ENCODE assay signal across 8 cellular contexts in genomic region chr3:354433-354832, GRCh38.
A peak's percentile ranks its signal among the peaks of the same experiment; 100 is the strongest.
DNase-seq lines count a peak whose midpoint lies in the region; ATAC-seq, FAIRE-seq and TF ChIP-seq lines count a peak whose summit lies in the region.

No MANE protein-coding gene starts in this region.

- TF ChIP-seq CTCF in D721Med (IDR thresholded peaks at IDR 0.05; ENCODE audit: insufficient read depth, missing control alignments), result peak; percentile 72

- no peaks in the 10 kb centered on the region for H3K4me1 Mint-ChIP-seq in activated T-helper 1 cell treated with anti-CD3 and anti-CD28 coated beads, Interleukin-12 subunit alpha, Interleukin-12 subunit beta, Interleukin-2, Interleukin-4 antibody, amounts not matched to agents 30 ng/mL and 10 ng/mL and 1 ng/mL, durations not matched to agents 14 hours and 24 hours and 36 hours (ENCODE audit: low read depth)
- H3K4me1 Mint-ChIP-seq in stimulated activated memory B cell treated with anti-CD40 and anti-IgM and Interleukin-4, amounts not matched to agents 10 μg/mL and 1 μg/mL and 100 μg/mL, for 72 hours, result peaks cover 13% of the 10 kb centered on the region

- H3K9me3 Mint-ChIP-seq in activated T-helper 1 cell treated with anti-CD3 and anti-CD28 coated beads, Interleukin-12 subunit alpha, Interleukin-12 subunit beta, Interleukin-2, Interleukin-4 antibody, amounts not matched to agents 30 ng/mL and 10 ng/mL and 1 ng/mL, durations not matched to agents 14 hours and 24 hours and 36 hours, result peaks cover under 1% of the 10 kb centered on the region
- no peaks in the 10 kb centered on the region for H3K9me3 Mint-ChIP-seq in stimulated activated memory B cell treated with anti-CD40 and anti-IgM and Interleukin-4, amounts not matched to agents 10 μg/mL and 1 μg/mL and 100 μg/mL, for 72 hours

- FAIRE-seq in D721Med (lab: Jason Lieb, UNC), result no peak

- ATAC-seq in GM18870 (IDR thresholded peaks at IDR 0.05; ENCODE audit: unreplicated experiment), result peak; percentile 54
- ATAC-seq in HG03097 (IDR thresholded peaks at IDR 0.05; ENCODE audit: low FRiP score, unreplicated experiment), result peak; percentile 67
- ATAC-seq in stimulated activated memory B cell treated with anti-CD40 and anti-IgM and Interleukin-4, amounts not matched to agents 10 μg/mL and 1 μg/mL and 100 μg/mL, for 72 hours, result peak; percentile 51
- ATAC-seq in HG02759 (IDR thresholded peaks at IDR 0.05; ENCODE audit: unreplicated experiment), result no peak

- no peak overlapping the region for H3K4me3 Mint-ChIP-seq in activated T-helper 1 cell treated with anti-CD3 and anti-CD28 coated beads, Interleukin-12 subunit alpha, Interleukin-12 subunit beta, Interleukin-2, Interleukin-4 antibody, amounts not matched to agents 30 ng/mL and 10 ng/mL and 1 ng/mL, durations not matched to agents 14 hours and 24 hours and 36 hours
- no peak overlapping the region for H3K4me3 Mint-ChIP-seq in stimulated activated memory B cell treated with anti-CD40 and anti-IgM and Interleukin-4, amounts not matched to agents 10 μg/mL and 1 μg/mL and 100 μg/mL, for 72 hours

- no peaks in the 10 kb centered on the region for H3K27me3 Mint-ChIP-seq in activated T-helper 1 cell treated with anti-CD3 and anti-CD28 coated beads, Interleukin-12 subunit alpha, Interleukin-12 subunit beta, Interleukin-2, Interleukin-4 antibody, amounts not matched to agents 30 ng/mL and 10 ng/mL and 1 ng/mL, durations not matched to agents 14 hours and 24 hours and 36 hours (ENCODE audit: insufficient read depth)
- H3K27me3 Mint-ChIP-seq in stimulated activated memory B cell treated with anti-CD40 and anti-IgM and Interleukin-4, amounts not matched to agents 10 μg/mL and 1 μg/mL and 100 μg/mL, for 72 hours, result no peaks in the 10 kb centered on the region

- no peaks in the 10 kb centered on the region for H3K36me3 Mint-ChIP-seq in activated T-helper 1 cell treated with anti-CD3 and anti-CD28 coated beads, Interleukin-12 subunit alpha, Interleukin-12 subunit beta, Interleukin-2, Interleukin-4 antibody, amounts not matched to agents 30 ng/mL and 10 ng/mL and 1 ng/mL, durations not matched to agents 14 hours and 24 hours and 36 hours (ENCODE audit: low read depth)
- no peaks in the 10 kb centered on the region for H3K36me3 Mint-ChIP-seq in stimulated activated memory B cell treated with anti-CD40 and anti-IgM and Interleukin-4, amounts not matched to agents 10 μg/mL and 1 μg/mL and 100 μg/mL, for 72 hours

- DNase-seq in D721Med (ENCODE audit: insufficient read length, low spot score), result no peak
- peak; percentile 29 for DNase-seq in NCI-H2227 treated with DMSO at 0.1 percent for 48 hours (lab: John Stamatoyannopoulos, UW)
- DNase-seq in activated T-helper 1 cell treated with anti-CD3 and anti-CD28 coated beads, Interleukin-12 subunit alpha, Interleukin-12 subunit beta, Interleukin-2, Interleukin-4 antibody, amounts not matched to agents 30 ng/mL and 10 ng/mL and 1 ng/mL, durations not matched to agents 14 hours and 24 hours and 36 hours (ENCODE audit: low spot score), result peak; percentile 2
- peak; percentile 3 for DNase-seq in iPS DF 4.7 (ENCODE audit: extremely low read depth, low spot score)

- no peak overlapping the region for H3K27ac Mint-ChIP-seq in activated T-helper 1 cell treated with anti-CD3 and anti-CD28 coated beads, Interleukin-12 subunit alpha, Interleukin-12 subunit beta, Interleukin-2, Interleukin-4 antibody, amounts not matched to agents 30 ng/mL and 10 ng/mL and 1 ng/mL, durations not matched to agents 14 hours and 24 hours and 36 hours
- peak overlapping the region; percentile 7 for H3K27ac Mint-ChIP-seq in stimulated activated memory B cell treated with anti-CD40 and anti-IgM and Interleukin-4, amounts not matched to agents 10 μg/mL and 1 μg/mL and 100 μg/mL, for 72 hours

- intact Hi-C loops in activated T-helper 1 cell treated with anti-CD3 and anti-CD28 coated beads, Interleukin-12 subunit alpha, Interleukin-12 subunit beta, Interleukin-2, Interleukin-4 antibody, amounts not matched to agents 30 ng/mL and 10 ng/mL and 1 ng/mL, durations not matched to agents 14 hours and 24 hours and 36 hours (cut with micrococcal nuclease), result no loop called here
